17 cellular contexts compared by ENCODE assay signal in genomic region chr16:30141750-30142149, GRCh38. TPM values are rescaled to one million over a fixed set of nuclear protein-coding genes. Genes with fewer than 3 reads are reported as not detected.
"Had no signal": no experiment of that assay in that cellular context is flagged by ENCODE, and none has a peak within 500 bp of the region (broad histone marks: within the 10 kb centered on the region; RNA-seq: fewer than 3 reads in every experiment).

No MANE protein-coding gene starts in this region.

- H3K9me3 Mint-ChIP-seq: activated naive CD8-positive, alpha-beta T cell treated with anti-CD3 and anti-CD28 coated beads, Interleukin-2, amount 50 U/mL, for 24 hours; naive thymus-derived CD8-positive, alpha-beta T cell; type B pancreatic cell had no signal

- DNase-seq: activated naive CD8-positive, alpha-beta T cell treated with anti-CD3 and anti-CD28 coated beads, Interleukin-2, amount 50 U/mL, for 24 hours; anterior cingulate cortex; caudate nucleus; colonic mucosa; foreskin melanocyte; glutamatergic neuron; hippocampal formation; left colon; mesendoderm; naive thymus-derived CD8-positive, alpha-beta T cell; ovary; psoas muscle; testis had no signal

- H3K36me3 Mint-ChIP-seq: brain; naive thymus-derived CD8-positive, alpha-beta T cell; type B pancreatic cell had no signal

- ATAC-seq: activated naive CD8-positive, alpha-beta T cell treated with anti-CD3 and anti-CD28 coated beads, Interleukin-2, amount 50 U/mL, for 24 hours; left colon; naive thymus-derived CD8-positive, alpha-beta T cell; psoas muscle; right cardiac atrium had no signal

- H3K27me3 Mint-ChIP-seq: activated naive CD8-positive, alpha-beta T cell treated with anti-CD3 and anti-CD28 coated beads, Interleukin-2, amount 50 U/mL, for 24 hours; naive thymus-derived CD8-positive, alpha-beta T cell; type B pancreatic cell had no signal

- H3K27ac Mint-ChIP-seq: activated naive CD8-positive, alpha-beta T cell treated with anti-CD3 and anti-CD28 coated beads, Interleukin-2, amount 50 U/mL, for 24 hours; brain; type B pancreatic cell had no signal

- H3K4me3 Mint-ChIP-seq: activated naive CD8-positive, alpha-beta T cell treated with anti-CD3 and anti-CD28 coated beads, Interleukin-2, amount 50 U/mL, for 24 hours; brain; naive thymus-derived CD8-positive, alpha-beta T cell; type B pancreatic cell had no signal

RNA-seq across cellular contexts. Expression of gene GDPD3, which starts 28.4 kb away (rescaled TPM):
- total RNA-seq: epithelial cell of proximal tubule had no signal
